ENCODE assay signal across 10 cellular contexts in genomic region chr13:19961484-19961883, GRCh38. TPM values are rescaled to one million over a fixed set of nuclear protein-coding genes. Genes with fewer than 3 reads are reported as not detected.
DNase-seq lines count a peak whose midpoint lies in the region; ATAC-seq, FAIRE-seq and TF ChIP-seq lines count a peak whose summit lies in the region.
"Had no signal": no experiment of that assay in that cellular context is flagged by ENCODE, and none has a peak within 500 bp of the region (broad histone marks: within the 10 kb centered on the region; RNA-seq: fewer than 3 reads in every experiment).

No MANE protein-coding gene starts in this region.

- peaks cover 67% of the 10 kb centered on the region for H3K79me2 ChIP-seq in hepatocyte

- H2AFZ ChIP-seq in hepatocyte = no peak overlapping the region

- peak overlapping the region; percentile 16 for H3K27ac Mint-ChIP-seq in activated naive CD4-positive, alpha-beta T cell treated with anti-CD3 and anti-CD28 coated beads for 36 hours
- H3K27ac Mint-ChIP-seq in activated naive CD4-positive, alpha-beta T cell treated with anti-CD3 and anti-CD28 coated beads, Interleukin-2, amount 50 U/mL, for 72 hours = no peak overlapping the region
- H3K27ac Mint-ChIP-seq in activated CD4-positive, alpha-beta memory T cell treated with anti-CD3 and anti-CD28 coated beads for 36 hours = peak overlapping the region; percentile 74
- no peak overlapping the region for H3K27ac Mint-ChIP-seq in stimulated activated naive CD8-positive, alpha-beta T cell treated with anti-CD3 and anti-CD28 coated beads, Interleukin-15, amount 100 ng/mL, for 72 hours

- H3K9me3 Mint-ChIP-seq in activated naive CD4-positive, alpha-beta T cell treated with anti-CD3 and anti-CD28 coated beads for 36 hours = no peaks in the 10 kb centered on the region
- H3K9me3 Mint-ChIP-seq in activated naive CD4-positive, alpha-beta T cell treated with anti-CD3 and anti-CD28 coated beads, Interleukin-2, amount 50 U/mL, for 72 hours = no peaks in the 10 kb centered on the region
- no peaks in the 10 kb centered on the region for H3K9me3 Mint-ChIP-seq in activated CD4-positive, alpha-beta memory T cell treated with anti-CD3 and anti-CD28 coated beads for 36 hours
- no peaks in the 10 kb centered on the region for H3K9me3 Mint-ChIP-seq in stimulated activated naive CD8-positive, alpha-beta T cell treated with anti-CD3 and anti-CD28 coated beads, Interleukin-15, amount 100 ng/mL, for 72 hours

- peaks cover 59% of the 10 kb centered on the region for H4K20me1 ChIP-seq in hepatocyte (ENCODE audit: insufficient read depth, poor library complexity, severe bottlenecking)

- H3K27me3 ChIP-seq in hepatocyte (no peaks in the 10 kb centered on the region), vagina (no peaks in the 10 kb centered on the region), small intestine (ENCODE audit: control insufficient read depth in 2 of 2, insufficient read depth in 2 of 2, low read length in 2 of 2) (no peaks in the 10 kb centered on the region)
- H3K27me3 ChIP-seq: left lung had no signal

- 54% methylated on average over 4 of the region's 4 CpGs for WGBS in hepatocyte (ENCODE audit: low lambda C conversion rate, missing lambda C conversion rate)
- WGBS in small intestine, 3 donors = 47 to 65% (median 52%) methylated on average over 4 of the region's 4 CpGs

- H3K4me2 ChIP-seq in hepatocyte = peak overlapping the region; percentile 90

- TF ChIP-seq CTCF in hepatocyte (IDR thresholded peaks at IDR 0.05; ENCODE audit: poor library complexity) (no peak), vagina (IDR thresholded peaks at IDR 0.05) (no peak)

- intact Hi-C loops in activated naive CD4-positive, alpha-beta T cell treated with anti-CD3 and anti-CD28 coated beads for 36 hours (cut with micrococcal nuclease) = loop anchor here (2.0 to 10.0 kb wide), 2 partner anchors 35 to 377 kb away; no protein-coding TSS in a partner anchor
- intact Hi-C loops in activated CD4-positive, alpha-beta memory T cell treated with anti-CD3 and anti-CD28 coated beads for 36 hours (cut with micrococcal nuclease) = loop anchor here (5.0 kb wide), 1 partner anchor 56 kb away; no protein-coding TSS in a partner anchor
- intact Hi-C loops in vagina (cut with DNase I) = no loop called here

- no peak for DNase-seq in activated naive CD4-positive, alpha-beta T cell treated with anti-CD3 and anti-CD28 coated beads for 36 hours
- no peak for DNase-seq in activated naive CD4-positive, alpha-beta T cell treated with anti-CD3 and anti-CD28 coated beads, Interleukin-2, amount 50 U/mL, for 72 hours (ENCODE audit: low spot score in 2 of 2)
- no peak for DNase-seq in activated CD4-positive, alpha-beta memory T cell treated with anti-CD3 and anti-CD28 coated beads for 36 hours
- DNase-seq in hepatocyte (ENCODE audit: low spot score) (no peak), vagina (ENCODE audit: extremely low spot score in 2 of 2) (no peak), small intestine (no peak), hypothalamus (lab: John Stamatoyannopoulos, UW) (no peak)
- no peak for DNase-seq in stimulated activated naive CD8-positive, alpha-beta T cell treated with anti-CD3 and anti-CD28 coated beads, Interleukin-15, amount 100 ng/mL, for 72 hours
- DNase-seq: left lung had no signal

- H3K4me3 ChIP-seq in hepatocyte = peak overlapping the region; percentile 8
- no peak overlapping the region for H3K4me3 ChIP-seq in vagina
- H3K4me3 ChIP-seq in small intestine (ENCODE audit: low read depth in 1 of 2, low read length in 2 of 2) = no peak overlapping the region

- peak overlapping the region; percentile 0 for H3K4me3 Mint-ChIP-seq in activated naive CD4-positive, alpha-beta T cell treated with anti-CD3 and anti-CD28 coated beads for 36 hours
- peak overlapping the region; percentile 24 for H3K4me3 Mint-ChIP-seq in activated CD4-positive, alpha-beta memory T cell treated with anti-CD3 and anti-CD28 coated beads for 36 hours
- peak overlapping the region; percentile 8 to 68 for H3K4me3 Mint-ChIP-seq in stimulated activated naive CD8-positive, alpha-beta T cell treated with anti-CD3 and anti-CD28 coated beads, Interleukin-15, amount 100 ng/mL, for 72 hours

- H3K4me1 Mint-ChIP-seq in activated naive CD4-positive, alpha-beta T cell treated with anti-CD3 and anti-CD28 coated beads for 36 hours (ENCODE audit: low read depth) = peaks cover 35% of the 10 kb centered on the region
- H3K4me1 Mint-ChIP-seq in activated CD4-positive, alpha-beta memory T cell treated with anti-CD3 and anti-CD28 coated beads for 36 hours (ENCODE audit: low read depth) = peaks cover 40% of the 10 kb centered on the region
- peaks cover 30% of the 10 kb centered on the region for H3K4me1 Mint-ChIP-seq in stimulated activated naive CD8-positive, alpha-beta T cell treated with anti-CD3 and anti-CD28 coated beads, Interleukin-15, amount 100 ng/mL, for 72 hours

- H3K27me3 Mint-ChIP-seq in activated naive CD4-positive, alpha-beta T cell treated with anti-CD3 and anti-CD28 coated beads for 36 hours (ENCODE audit: low read depth) = no peaks in the 10 kb centered on the region
- H3K27me3 Mint-ChIP-seq in activated CD4-positive, alpha-beta memory T cell treated with anti-CD3 and anti-CD28 coated beads for 36 hours = no peaks in the 10 kb centered on the region
- H3K27me3 Mint-ChIP-seq in stimulated activated naive CD8-positive, alpha-beta T cell treated with anti-CD3 and anti-CD28 coated beads, Interleukin-15, amount 100 ng/mL, for 72 hours = no peaks in the 10 kb centered on the region

- H3K27ac ChIP-seq in hepatocyte (no peak overlapping the region), vagina (no peak overlapping the region), small intestine (ENCODE audit: low read depth in 1 of 2, low read length in 1 of 2) (no peak overlapping the region)

- TF ChIP-seq POLR2A in vagina (IDR thresholded peaks at IDR 0.05) = no peak

- H3K36me3 ChIP-seq in hepatocyte (replicated peaks; ENCODE audit: insufficient read depth, low read depth) (no peaks in the 10 kb centered on the region), vagina (peaks cover 0 to 9% of the 10 kb centered on the region in 2 donors), small intestine (ENCODE audit: control insufficient read depth in 2 of 2, insufficient read depth in 2 of 2, low read length in 2 of 2) (peaks cover 0 to 3% of the 10 kb centered on the region in 2 donors)

- FAIRE-seq in small intestine (lab: Jason Lieb, UNC) = no peak
- FAIRE-seq: GM12891 had no signal

- H3K4me1 ChIP-seq in hepatocyte (ENCODE audit: insufficient read depth) (peaks cover 18% of the 10 kb centered on the region), vagina (peaks cover 42% of the 10 kb centered on the region), small intestine (ENCODE audit: control insufficient read depth in 2 of 2, insufficient read depth in 1 of 2, low read depth in 1 of 2, low read length in 1 of 2) (peaks cover 0 to 2% of the 10 kb centered on the region in 2 donors)

- ATAC-seq in activated naive CD4-positive, alpha-beta T cell treated with anti-CD3 and anti-CD28 coated beads, Interleukin-2, amount 50 U/mL, for 72 hours = no peak
- no peak for ATAC-seq in stimulated activated naive CD8-positive, alpha-beta T cell treated with anti-CD3 and anti-CD28 coated beads, Interleukin-15, amount 100 ng/mL, for 72 hours
- ATAC-seq: left lung had no signal

- POLR2A ChIA-PET in activated CD4-positive, alpha-beta memory T cell treated with anti-CD3 and anti-CD28 coated beads for 36 hours (lab: Charles Lee) = no interaction called here

- CTCF ChIA-PET in activated naive CD4-positive, alpha-beta T cell treated with anti-CD3 and anti-CD28 coated beads for 36 hours (lab: Charles Lee) = interaction anchor here (0.7 to 0.9 kb wide), 2 partner anchors 11 to 42 kb away, joined by 3 to 5 read pairs; no protein-coding TSS in a partner anchor
- CTCF ChIA-PET in activated CD4-positive, alpha-beta memory T cell treated with anti-CD3 and anti-CD28 coated beads for 36 hours (lab: Charles Lee) = interaction anchor here (0.7 to 1.0 kb wide), 2 partner anchors 22 to 24 kb away, joined by 3 to 4 read pairs; no protein-coding TSS in a partner anchor

- H3K36me3 Mint-ChIP-seq in activated naive CD4-positive, alpha-beta T cell treated with anti-CD3 and anti-CD28 coated beads for 36 hours (ENCODE audit: low read depth) = peaks cover 8% of the 10 kb centered on the region
- H3K36me3 Mint-ChIP-seq in activated naive CD4-positive, alpha-beta T cell treated with anti-CD3 and anti-CD28 coated beads, Interleukin-2, amount 50 U/mL, for 72 hours = peaks cover 7 to 14% of the 10 kb centered on the region in 2 donors
- H3K36me3 Mint-ChIP-seq in activated CD4-positive, alpha-beta memory T cell treated with anti-CD3 and anti-CD28 coated beads for 36 hours = peaks cover 12% of the 10 kb centered on the region

- H3K9me2 ChIP-seq in hepatocyte (replicated peaks; ENCODE audit: insufficient read depth) = no peaks in the 10 kb centered on the region

- H3K9me3 ChIP-seq in hepatocyte (ENCODE audit: low read depth) = no peaks in the 10 kb centered on the region
- no peaks in the 10 kb centered on the region for H3K9me3 ChIP-seq in vagina
- H3K9me3 ChIP-seq in small intestine (ENCODE audit: control insufficient read depth, low read depth) = no peaks in the 10 kb centered on the region
- H3K9me3 ChIP-seq: left lung had no signal

RNA-seq across cellular contexts. Expression of gene ZMYM2, which starts 3.0 kb away (rescaled TPM):
- 10 to 100 TPM; 38.9 to 42.9 TPM for total RNA-seq in activated naive CD4-positive, alpha-beta T cell treated with anti-CD3 and anti-CD28 coated beads for 36 hours
- total RNA-seq in activated naive CD4-positive, alpha-beta T cell treated with anti-CD3 and anti-CD28 coated beads, Interleukin-2, amount 50 U/mL, for 72 hours = 10 to 100 TPM; 85.1 to 94.0 TPM
- 10 to 100 TPM; 47.7 to 55.8 TPM for total RNA-seq in activated CD4-positive, alpha-beta memory T cell treated with anti-CD3 and anti-CD28 coated beads for 36 hours
- 86.1 and 91.1 TPM in 2 replicates for total RNA-seq in hepatocyte
- 25.2 and 29.8 TPM in 2 replicates for polyA plus RNA-seq in hepatocyte
- 80.8 TPM for total RNA-seq in vagina
- 10 to 100 TPM; 13.2 to 20.4 (median 15.5) TPM for polyA plus RNA-seq in small intestine

Comparison
In these comparisons a context has a peak if more than half of its experiments do, and no peak if none do; other contexts are left out.
1. H3K27ac Mint-ChIP-seq: peak in activated naive CD4-positive, alpha-beta T cell treated with anti-CD3 and anti-CD28 coated beads for 36 hours (single experiment) and activated CD4-positive, alpha-beta memory T cell treated with anti-CD3 and anti-CD28 coated beads for 36 hours (single experiment); none in activated naive CD4-positive, alpha-beta T cell treated with anti-CD3 and anti-CD28 coated beads, Interleukin-2, amount 50 U/mL, for 72 hours (0 of 2) and stimulated activated naive CD8-positive, alpha-beta T cell treated with anti-CD3 and anti-CD28 coated beads, Interleukin-15, amount 100 ng/mL, for 72 hours (0 of 2).
2. Peak in every context shown above with its lines, with median percentiles within 50 percentile points of each other: H3K4me3 Mint-ChIP-seq.